Comparison of ENCODE assay signal across 24 cellular contexts in genomic region chr1:208820600-208821232, GRCh38.
DNase-seq lines count a peak whose midpoint lies in the region; TF ChIP-seq lines count a peak whose summit lies in the region.
"Had no signal": no experiment of that assay in that cellular context is flagged by ENCODE, and none has a peak within 500 bp of the region (broad histone marks: within the 10 kb centered on the region; RNA-seq: fewer than 3 reads in every experiment).

No MANE protein-coding gene starts in this region.

- H3K27me3 Mint-ChIP-seq in progenitor cell of endocrine pancreas, result peaks cover 2% of the 10 kb centered on the region
- H3K27me3 Mint-ChIP-seq in mesothelial cell of epicardium (ENCODE audit: low read depth), result peaks cover 11% of the 10 kb centered on the region
- H3K27me3 Mint-ChIP-seq: activated naive CD4-positive, alpha-beta T cell treated with anti-CD3 and anti-CD28 coated beads, Interleukin-2, amount 10 ng/mL, durations not matched to agents 7 days and 5 days had no signal

- H3F3A ChIP-seq in MM.1S (ENCODE audit: insufficient read depth, low read length), result no peaks in the 10 kb centered on the region

- H3K79me2 ChIP-seq in MM.1S (ENCODE audit: low read length) (no peaks in the 10 kb centered on the region), osteoblast (ENCODE audit: insufficient read depth, low read length) (no peaks in the 10 kb centered on the region)

- H2AFZ ChIP-seq in MM.1S (ENCODE audit: low read length), result no peak overlapping the region
- H2AFZ ChIP-seq in osteoblast (ENCODE audit: low read length), result no peak overlapping the region

- no peaks in the 10 kb centered on the region for H3K9me3 ChIP-seq in MM.1S (replicated peaks; ENCODE audit: insufficient read depth, low read length)
- no peaks in the 10 kb centered on the region for H3K9me3 ChIP-seq in osteoblast (ENCODE audit: low read depth, low read length)
- H3K9me3 ChIP-seq: left ventricle myocardium inferior had no signal

- H3K9me3 Mint-ChIP-seq in progenitor cell of endocrine pancreas (ENCODE audit: low read depth) (no peaks in the 10 kb centered on the region), mesothelial cell of epicardium (no peaks in the 10 kb centered on the region)
- H3K9me3 Mint-ChIP-seq: activated naive CD4-positive, alpha-beta T cell treated with anti-CD3 and anti-CD28 coated beads, Interleukin-2, amount 10 ng/mL, durations not matched to agents 7 days and 5 days had no signal

- H3K27ac Mint-ChIP-seq in progenitor cell of endocrine pancreas, result no peak overlapping the region
- no peak overlapping the region for H3K27ac Mint-ChIP-seq in mesothelial cell of epicardium
- H3K27ac Mint-ChIP-seq: activated naive CD4-positive, alpha-beta T cell treated with anti-CD3 and anti-CD28 coated beads, Interleukin-2, amount 10 ng/mL, durations not matched to agents 7 days and 5 days; CD4-positive, CD25-positive, alpha-beta regulatory T cell; naive thymus-derived CD4-positive, alpha-beta T cell had no signal

- H3K36me3 ChIP-seq in MM.1S (replicated peaks; ENCODE audit: insufficient read depth, low read length) (no peaks in the 10 kb centered on the region), osteoblast (ENCODE audit: insufficient read depth, low read length) (no peaks in the 10 kb centered on the region)
- H3K36me3 ChIP-seq: left ventricle myocardium inferior had no signal

- H4K20me1 ChIP-seq in MM.1S (ENCODE audit: insufficient read depth, low read length) (no peaks in the 10 kb centered on the region), osteoblast (ENCODE audit: insufficient read depth, low read length) (no peaks in the 10 kb centered on the region)

- H3K4me3 ChIP-seq in MM.1S (ENCODE audit: low read length), result no peak overlapping the region
- H3K4me3 ChIP-seq in osteoblast (ENCODE audit: insufficient read depth, low read length), result no peak overlapping the region
- H3K4me3 ChIP-seq: left ventricle myocardium inferior had no signal

- H3K4me1 ChIP-seq in MM.1S (ENCODE audit: low read length) (peaks cover 12% of the 10 kb centered on the region; the same call in 1 of the 2 replicates), osteoblast (ENCODE audit: insufficient read depth, low read length) (no peaks in the 10 kb centered on the region)
- H3K4me1 ChIP-seq: left ventricle myocardium inferior had no signal

- H3K4me1 Mint-ChIP-seq in progenitor cell of endocrine pancreas (ENCODE audit: low read depth) (no peaks in the 10 kb centered on the region), mesothelial cell of epicardium (no peaks in the 10 kb centered on the region)
- H3K4me1 Mint-ChIP-seq: activated naive CD4-positive, alpha-beta T cell treated with anti-CD3 and anti-CD28 coated beads, Interleukin-2, amount 10 ng/mL, durations not matched to agents 7 days and 5 days; CD4-positive, CD25-positive, alpha-beta regulatory T cell had no signal

- H3K4me2 ChIP-seq in MM.1S (ENCODE audit: low read depth, low read length) (no peak overlapping the region), osteoblast (ENCODE audit: insufficient read depth, low read length) (no peak overlapping the region)

- no peaks in the 10 kb centered on the region for H3K27me3 ChIP-seq in MM.1S (replicated peaks; ENCODE audit: insufficient read depth, low read length)
- H3K27me3 ChIP-seq in osteoblast (ENCODE audit: insufficient read depth, low read length), result no peaks in the 10 kb centered on the region

- H3K9me2 ChIP-seq in MM.1S (replicated peaks; ENCODE audit: insufficient read depth, low read length), result no peaks in the 10 kb centered on the region

- peak overlapping the region; percentile 8; the same call in 1 of the 2 replicates for H3K27ac ChIP-seq in MM.1S (ENCODE audit: low read length)
- H3K27ac ChIP-seq in osteoblast (ENCODE audit: low read depth, low read length), result no peak overlapping the region
- H3K27ac ChIP-seq: HL-60, left ventricle myocardium inferior had no signal

- DNase-seq in NCI-H146 (lab: John Stamatoyannopoulos, UW) (peak; percentile 48), NCI-H146 treated with DMSO at 0.1 percent for 48 hours (lab: John Stamatoyannopoulos, UW; ENCODE audit: unreplicated experiment) (no peak), MM.1S (peak; percentile 83), NCI-H82 (lab: John Stamatoyannopoulos, UW) (peak; percentile 79), osteoblast (ENCODE audit: insufficient read length, low spot score, missing footprints) (peak; percentile 17), progenitor cell of endocrine pancreas (ENCODE audit: low spot score, unreplicated experiment) (no peak), mesothelial cell of epicardium (ENCODE audit: low spot score in 2 of 2, unreplicated experiment in 2 of 2) (no peak)
- DNase-seq in NK-92 treated with Interleukin-12 subunit alpha and Interleukin-12 subunit beta, amount 100 ng/mL, for 24 hours (lab: John Stamatoyannopoulos, UW), result no peak
- DNase-seq: activated CD4-positive, alpha-beta T cell treated with anti-CD3 and anti-CD28 coated beads, Interleukin-2, amount 50 U/mL, for 1 hour; activated naive CD4-positive, alpha-beta T cell treated with anti-CD3 and anti-CD28 coated beads, Interleukin-2, amount 10 ng/mL, durations not matched to agents 7 days and 5 days; amniotic stem cell; CD4-positive, CD25-positive, alpha-beta regulatory T cell; DMS153; Kasumi-1; left ventricle myocardium inferior; MV-4-11; naive thymus-derived CD4-positive, alpha-beta T cell; NCI-H2029 treated with DMSO at 0.1 percent for 48 hours; occipital lobe; SHP77; stimulated activated naive CD4-positive, alpha-beta T cell treated with Interleukin-2 at 50 U/mL for 16 hours; SW 1271; T1000 had no signal

- TF ChIP-seq CTCF in MM.1S (IDR thresholded peaks at IDR 0.05; ENCODE audit: low read length) (no peak), osteoblast (IDR thresholded peaks at IDR 0.05; ENCODE audit: extremely low read depth, low read depth, low read length) (no peak), progenitor cell of endocrine pancreas (IDR thresholded peaks at IDR 0.05; ENCODE audit: unreplicated experiment) (no peak), mesothelial cell of epicardium (IDR thresholded peaks at IDR 0.05; ENCODE audit: unreplicated experiment) (no peak)

- H3K4me3 Mint-ChIP-seq in progenitor cell of endocrine pancreas (ENCODE audit: low read depth) (no peak overlapping the region), mesothelial cell of epicardium (no peak overlapping the region)
- H3K4me3 Mint-ChIP-seq: activated naive CD4-positive, alpha-beta T cell treated with anti-CD3 and anti-CD28 coated beads, Interleukin-2, amount 10 ng/mL, durations not matched to agents 7 days and 5 days; CD4-positive, CD25-positive, alpha-beta regulatory T cell; naive thymus-derived CD4-positive, alpha-beta T cell had no signal

- no peak overlapping the region for H3K9ac ChIP-seq in MM.1S (ENCODE audit: low read length)

- H3K36me3 Mint-ChIP-seq in progenitor cell of endocrine pancreas (ENCODE audit: insufficient read depth), result no peaks in the 10 kb centered on the region
- no peaks in the 10 kb centered on the region for H3K36me3 Mint-ChIP-seq in mesothelial cell of epicardium
- H3K36me3 Mint-ChIP-seq: activated naive CD4-positive, alpha-beta T cell treated with anti-CD3 and anti-CD28 coated beads, Interleukin-2, amount 10 ng/mL, durations not matched to agents 7 days and 5 days; CD4-positive, CD25-positive, alpha-beta regulatory T cell; naive thymus-derived CD4-positive, alpha-beta T cell had no signal

Comparison
In these comparisons a context has a peak if more than half of its experiments do, and no peak if none do; other contexts are left out.
1. DNase-seq: peak in NCI-H146 (single experiment), MM.1S (single experiment), NCI-H82 (single experiment) and osteoblast (single experiment); none in NCI-H146 treated with DMSO at 0.1 percent for 48 hours (single experiment), progenitor cell of endocrine pancreas (single experiment), NK-92 treated with Interleukin-12 subunit alpha and Interleukin-12 subunit beta, amount 100 ng/mL, for 24 hours (single experiment) and mesothelial cell of epicardium (0 of 2).